Comparison of ENCODE assay signal across 8 cellular contexts in genomic region chr6:149031545-149032317, GRCh38.
A peak's percentile ranks its signal among the peaks of the same experiment; 100 is the strongest.
DNase-seq lines count a peak whose midpoint lies in the region; ATAC-seq and TF ChIP-seq lines count a peak whose summit lies in the region.

No MANE protein-coding gene starts in this region.

- H3K36me3 ChIP-seq in GM06990 (ENCODE audit: control insufficient read depth, insufficient read depth, low read length) = no peaks in the 10 kb centered on the region; the same call in 1 of the 2 replicates

- no peaks in the 10 kb centered on the region for H3K9me3 Mint-ChIP-seq in activated CD8-positive, alpha-beta T cell treated with anti-CD3 and anti-CD28 coated beads for 36 hours

- H3K4me3 Mint-ChIP-seq in activated CD8-positive, alpha-beta T cell treated with anti-CD3 and anti-CD28 coated beads for 36 hours = peak overlapping the region; percentile 74

- H3K27me3 ChIP-seq in GM06990 (replicated peaks; ENCODE audit: control insufficient read depth, insufficient read depth, low read length) = no peaks in the 10 kb centered on the region

- CTCF ChIA-PET in activated CD8-positive, alpha-beta T cell treated with anti-CD3 and anti-CD28 coated beads for 36 hours (lab: Charles Lee) = interaction anchor here (1.1 to 10.7 kb wide), 10 partner anchors 13 to 485 kb away, joined by 3 to 180 read pairs (median 6); no protein-coding TSS in a partner anchor

- intact Hi-C loops in activated CD8-positive, alpha-beta T cell treated with anti-CD3 and anti-CD28 coated beads for 36 hours (cut with micrococcal nuclease) = loop anchor here (2.0 to 5.0 kb wide), 4 partner anchors 45 to 486 kb away; no protein-coding TSS in a partner anchor

- ATAC-seq in HG03439 (IDR thresholded peaks at IDR 0.05; ENCODE audit: unreplicated experiment) = peak; percentile 31
- ATAC-seq in activated CD8-positive, alpha-beta T cell treated with anti-CD3 and anti-CD28 coated beads for 36 hours = peak; percentile 48
- ATAC-seq in HG02884 (IDR thresholded peaks at IDR 0.05; ENCODE audit: unreplicated experiment) = no peak
- ATAC-seq in GM18907 (IDR thresholded peaks at IDR 0.05; ENCODE audit: unreplicated experiment) = no peak

- peaks cover 3% of the 10 kb centered on the region for H3K36me3 Mint-ChIP-seq in activated CD8-positive, alpha-beta T cell treated with anti-CD3 and anti-CD28 coated beads for 36 hours (ENCODE audit: low read depth)

- DNase-seq in GM06990 (ENCODE audit: extremely low read depth, insufficient read length) = peak; percentile 72
- peak; percentile 63 for DNase-seq in activated CD8-positive, alpha-beta T cell treated with anti-CD3 and anti-CD28 coated beads for 36 hours
- peak; percentile 29 for DNase-seq in germinal center (ENCODE audit: low spot score)
- DNase-seq in stromal cell of bone marrow (ENCODE audit: low read depth) = peak; percentile 59
- no peak for DNase-seq in Kasumi-1 (lab: John Stamatoyannopoulos, UW)

- peak overlapping the region; percentile 64 for H3K4me3 ChIP-seq in GM06990 (replicated peaks; ENCODE audit: low read depth, low read length)

- peak overlapping the region; percentile 91 for H3K27ac Mint-ChIP-seq in activated CD8-positive, alpha-beta T cell treated with anti-CD3 and anti-CD28 coated beads for 36 hours

- POLR2A ChIA-PET in activated CD8-positive, alpha-beta T cell treated with anti-CD3 and anti-CD28 coated beads for 36 hours (lab: Charles Lee) = interaction anchor here (0.7 to 4.6 kb wide), 15 partner anchors 13 to 482 kb away, joined by 3 to 19 read pairs (median 3); no protein-coding TSS in a partner anchor

- peaks cover 61% of the 10 kb centered on the region for H3K4me1 Mint-ChIP-seq in activated CD8-positive, alpha-beta T cell treated with anti-CD3 and anti-CD28 coated beads for 36 hours (ENCODE audit: low read depth)

- no peak for TF ChIP-seq CTCF in GM06990 (IDR thresholded peaks at IDR 0.05; ENCODE audit: insufficient read depth, low read length, poor library complexity, severe bottlenecking)
- TF ChIP-seq CTCF in activated CD8-positive, alpha-beta T cell treated with anti-CD3 and anti-CD28 coated beads for 36 hours (IDR thresholded peaks at IDR 0.05) = no peak

- no peaks in the 10 kb centered on the region for H3K27me3 Mint-ChIP-seq in activated CD8-positive, alpha-beta T cell treated with anti-CD3 and anti-CD28 coated beads for 36 hours

Comparison
In these comparisons a context has a peak if more than half of its experiments do, and no peak if none do; other contexts are left out.
1. DNase-seq: peak in GM06990 (single experiment), activated CD8-positive, alpha-beta T cell treated with anti-CD3 and anti-CD28 coated beads for 36 hours (single experiment), germinal center (single experiment) and stromal cell of bone marrow (single experiment); none in Kasumi-1 (0 of 2).
2. ATAC-seq: peak in HG03439 (single experiment) and activated CD8-positive, alpha-beta T cell treated with anti-CD3 and anti-CD28 coated beads for 36 hours (single experiment); none in HG02884 (single experiment) and GM18907 (single experiment).